Comparison of ENCODE assay signal across 28 cellular contexts in the genomic region with DNA sequence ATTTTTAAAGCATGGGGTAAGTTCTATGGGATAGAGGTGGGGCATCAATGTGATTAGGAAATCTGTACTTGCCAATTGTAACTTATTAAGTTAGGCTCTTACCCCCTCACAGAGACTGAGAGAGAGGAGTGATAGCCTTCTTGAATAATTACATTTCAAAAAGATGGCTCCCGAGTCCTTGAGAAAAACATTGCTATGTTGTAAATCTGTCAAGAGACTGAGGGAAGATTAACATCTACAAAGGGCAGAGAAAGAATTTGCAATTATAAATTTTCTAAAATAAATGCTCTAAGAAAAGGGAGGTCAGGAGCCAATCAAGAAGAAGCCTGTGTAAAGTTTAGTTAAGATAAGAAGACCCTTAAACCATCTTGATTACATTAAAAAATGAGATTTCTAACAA.
"Had no signal": no experiment of that assay in that cellular context is flagged by ENCODE, and none has a peak within 500 bp of the region (broad histone marks: within the 10 kb centered on the region; RNA-seq: fewer than 3 reads in every experiment).

No MANE protein-coding gene starts in this region.

- H3K27me3 ChIP-seq: neural progenitor cell, ovary, right lobe of liver, sigmoid colon, suprapubic skin, testis, tibial artery, transverse colon, upper lobe of right lung, uterus had no signal

- H3K36me3 ChIP-seq: neural progenitor cell, ovary, right lobe of liver, sigmoid colon, suprapubic skin, tibial artery, transverse colon, upper lobe of right lung, uterus had no signal

- H3K4me2 ChIP-seq: neural progenitor cell had no signal

- H2AFZ ChIP-seq: neural progenitor cell, parathyroid adenoma had no signal

- H3K36me3 Mint-ChIP-seq: neural progenitor cell; stimulated activated effector memory CD8-positive, alpha-beta T cell treated with anti-CD3 and anti-CD28 coated beads, Interleukin-12 subunit alpha, Interleukin-12 subunit beta, amount 100 ng/mL, for 72 hours; stimulated activated naive B cell treated with anti-CD40 and anti-IgM and Interleukin-4, amounts not matched to agents 10 μg/mL and 1 μg/mL and 100 μg/mL, for 72 hours had no signal

- H3K4me3 Mint-ChIP-seq: natural killer cell; nephron; neural progenitor cell; stimulated activated effector memory CD8-positive, alpha-beta T cell treated with anti-CD3 and anti-CD28 coated beads, Interleukin-12 subunit alpha, Interleukin-12 subunit beta, amount 100 ng/mL, for 72 hours; stimulated activated naive B cell treated with anti-CD40 and anti-IgM and Interleukin-4, amounts not matched to agents 10 μg/mL and 1 μg/mL and 100 μg/mL, for 72 hours; stimulated activated naive CD8-positive, alpha-beta T cell treated with anti-CD3 and anti-CD28 coated beads, Interleukin-15, Interleukin-2, amounts not matched to agents 100 ng/mL and 50 ng/mL, for 24 hours; type B pancreatic cell had no signal

- H3K4me1 ChIP-seq: neural progenitor cell, parathyroid adenoma, psoas muscle, right lobe of liver, sigmoid colon, suprapubic skin, testis, tibial artery, transverse colon, upper lobe of right lung, uterus had no signal

- H3K79me2 ChIP-seq: parathyroid adenoma had no signal

- DNase-seq: natural killer cell; occipital lobe; ovary; psoas muscle; right cardiac atrium; right lobe of liver; sigmoid colon; small intestine; stimulated activated CD4-positive, alpha-beta T cell treated with anti-CD3 and anti-CD28 coated beads, Interleukin-15, amount 100 ng/mL, for 24 hours; stimulated activated CD4-positive, alpha-beta T cell treated with anti-CD3 and anti-CD28 coated beads, Interleukin-2, amount 100 ng/mL, for 24 hours; stimulated activated CD4-positive, alpha-beta T cell treated with anti-CD3 and anti-CD28 coated beads, Interleukin-2, amount 100 ng/mL, for 48 hours; stimulated activated CD4-positive, alpha-beta T cell treated with anti-CD3 and anti-CD28 coated beads, Interleukin-4, amount 100 ng/mL, for 24 hours; stimulated activated naive B cell treated with anti-CD40 and anti-IgM and Interleukin-4, amounts not matched to agents 10 μg/mL and 1 μg/mL and 100 μg/mL, for 72 hours; stimulated activated naive CD4-positive, alpha-beta T cell treated with Interleukin-2 at 50 U/mL for 16 hours; substantia nigra; testis; tibial artery; transverse colon; upper lobe of right lung; uterus had no signal

- H3K4me3 ChIP-seq: neural progenitor cell, ovary, psoas muscle, right lobe of liver, sigmoid colon, suprapubic skin, testis, tibial artery, transverse colon, upper lobe of right lung, uterus had no signal

- ATAC-seq: natural killer cell; psoas muscle; right cardiac atrium; right lobe of liver; stimulated activated effector memory CD8-positive, alpha-beta T cell treated with anti-CD3 and anti-CD28 coated beads, Interleukin-12 subunit alpha, Interleukin-12 subunit beta, amount 100 ng/mL, for 72 hours; stimulated activated naive B cell treated with anti-CD40 and anti-IgM and Interleukin-4, amounts not matched to agents 10 μg/mL and 1 μg/mL and 100 μg/mL, for 72 hours; upper lobe of right lung had no signal

- H3K9me3 ChIP-seq: ovary, psoas muscle, right lobe of liver, sigmoid colon, testis, tibial artery, transverse colon, upper lobe of right lung, uterus had no signal

- H3K27ac ChIP-seq: neural progenitor cell, ovary, parathyroid adenoma, psoas muscle, right lobe of liver, sigmoid colon, suprapubic skin, testis, tibial artery, transverse colon, upper lobe of right lung, uterus had no signal

- H3K4me1 Mint-ChIP-seq: natural killer cell; nephron; stimulated activated effector memory CD8-positive, alpha-beta T cell treated with anti-CD3 and anti-CD28 coated beads, Interleukin-12 subunit alpha, Interleukin-12 subunit beta, amount 100 ng/mL, for 72 hours; stimulated activated naive B cell treated with anti-CD40 and anti-IgM and Interleukin-4, amounts not matched to agents 10 μg/mL and 1 μg/mL and 100 μg/mL, for 72 hours had no signal

- H3K27me3 Mint-ChIP-seq: progenitor cell of endocrine pancreas; stimulated activated naive B cell treated with anti-CD40 and anti-IgM and Interleukin-4, amounts not matched to agents 10 μg/mL and 1 μg/mL and 100 μg/mL, for 72 hours; stimulated activated naive CD8-positive, alpha-beta T cell treated with anti-CD3 and anti-CD28 coated beads, Interleukin-15, Interleukin-2, amounts not matched to agents 100 ng/mL and 50 ng/mL, for 24 hours; type B pancreatic cell had no signal

- H3K27ac Mint-ChIP-seq: natural killer cell; neural progenitor cell; progenitor cell of endocrine pancreas; stimulated activated effector memory CD8-positive, alpha-beta T cell treated with anti-CD3 and anti-CD28 coated beads, Interleukin-12 subunit alpha, Interleukin-12 subunit beta, amount 100 ng/mL, for 72 hours; stimulated activated naive B cell treated with anti-CD40 and anti-IgM and Interleukin-4, amounts not matched to agents 10 μg/mL and 1 μg/mL and 100 μg/mL, for 72 hours; stimulated activated naive CD8-positive, alpha-beta T cell treated with anti-CD3 and anti-CD28 coated beads, Interleukin-15, Interleukin-2, amounts not matched to agents 100 ng/mL and 50 ng/mL, for 24 hours; type B pancreatic cell had no signal
